ENCODE assay signal across 30 cellular contexts in the genomic region with DNA sequence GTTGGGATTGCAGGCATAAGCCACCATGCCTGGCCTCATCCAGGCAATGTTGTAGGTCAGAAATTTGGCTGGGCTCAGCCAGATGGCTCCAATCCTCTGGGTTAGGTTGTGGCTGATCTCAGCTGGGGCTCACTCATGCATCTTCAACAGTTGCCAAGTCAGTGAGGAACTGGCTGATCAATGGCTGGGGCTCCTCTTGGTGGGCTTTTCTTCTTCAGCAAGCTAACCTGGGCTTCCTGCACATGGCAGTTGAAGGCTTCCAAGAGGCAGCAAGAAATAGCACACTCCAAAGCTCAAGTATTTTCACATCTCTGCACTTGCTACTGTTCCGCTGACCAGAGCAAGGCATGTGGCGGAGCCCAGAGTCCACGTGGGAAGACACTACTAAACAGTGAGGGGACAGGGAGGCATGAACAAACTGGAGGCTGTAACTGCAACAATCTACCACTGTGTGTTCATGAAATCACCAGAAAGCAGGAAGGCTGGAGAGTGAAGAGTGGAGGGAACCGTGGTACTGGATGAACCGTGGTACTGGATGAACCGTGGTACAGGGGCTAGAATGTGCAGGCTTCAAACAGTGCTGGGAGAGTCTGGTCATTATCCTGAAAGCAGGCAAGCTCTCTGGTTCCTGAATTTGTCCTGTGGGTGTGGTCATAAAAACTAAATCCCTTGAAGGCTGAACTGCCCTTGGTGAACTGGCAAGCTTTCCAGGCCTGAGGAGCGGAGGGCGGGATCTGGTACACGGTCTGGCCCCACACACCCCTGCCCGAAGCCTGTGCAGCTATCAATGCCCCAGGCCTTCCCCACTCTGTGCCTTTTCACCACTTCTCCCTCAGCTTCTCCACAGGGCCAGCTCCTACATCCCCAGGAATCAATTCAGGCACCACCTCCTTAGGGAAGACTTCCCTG. TPM values are rescaled to one million over a fixed set of nuclear protein-coding genes. Genes with fewer than 3 reads are reported as not detected.
"Had no signal": no experiment of that assay in that cellular context is flagged by ENCODE, and none has a peak within 500 bp of the region (broad histone marks: within the 10 kb centered on the region; RNA-seq: fewer than 3 reads in every experiment).

No MANE protein-coding gene starts in this region.

- H3K9me3 ChIP-seq: ascending aorta, colonic mucosa, gastroesophageal sphincter, right lobe of liver, uterus had no signal

- FAIRE-seq: keratinocyte had no signal

- H3K4me2 ChIP-seq: hepatocyte had no signal

- H3K4me3 Mint-ChIP-seq: activated B cell treated with CpG ODN at 0.5 μM for 24 hours; activated CD8-positive, alpha-beta T cell treated with anti-CD3 and anti-CD28 coated beads, Interleukin-2, amount 10 ng/mL, durations not matched to agents 7 days and 5 days; activated naive CD4-positive, alpha-beta T cell treated with anti-CD3 and anti-CD28 coated beads, Interleukin-2, amount 10 ng/mL, durations not matched to agents 7 days and 5 days; activated naive CD8-positive, alpha-beta T cell treated with anti-CD3 and anti-CD28 coated beads, Interleukin-2, amount 10 ng/mL, durations not matched to agents 7 days and 5 days; activated T-cell treated with anti-CD3 and anti-CD28 coated beads, Interleukin-2, amount 50 U/mL, for 4 hours; brain; mesothelial cell of epicardium; naive B cell; stimulated activated naive CD8-positive, alpha-beta T cell treated with anti-CD3 and anti-CD28 coated beads, Interleukin-15, Interleukin-2, amounts not matched to agents 100 ng/mL and 50 ng/mL, for 24 hours; T-helper 2 cell treated with Interferon-gamma antibody and Interleukin-4, amounts not matched to agents 5 μg/mL and 100 μg/mL, for 36 hours; type B pancreatic cell had no signal

- H3K4me3 ChIP-seq: ascending aorta, cardiac muscle cell, colonic mucosa, dorsolateral prefrontal cortex, gastroesophageal sphincter, hepatocyte, right lobe of liver, uterus had no signal

- ATAC-seq: activated CD8-positive, alpha-beta T cell treated with anti-CD3 and anti-CD28 coated beads, Interleukin-2, amount 10 ng/mL, durations not matched to agents 7 days and 5 days; activated T-cell treated with anti-CD3 and anti-CD28 coated beads, Interleukin-2, amount 50 U/mL, for 4 hours; gastroesophageal sphincter; left cardiac atrium; left ventricle myocardium superior; right lobe of liver had no signal

- H3K4me1 ChIP-seq: ascending aorta, colonic mucosa, gastroesophageal sphincter, right lobe of liver, uterus had no signal

- H3K79me2 ChIP-seq: hepatocyte had no signal

- H3K27me3 ChIP-seq: ascending aorta, cardiac muscle cell, colonic mucosa, dorsolateral prefrontal cortex, hepatocyte, right lobe of liver, uterus had no signal

- H3K36me3 ChIP-seq: cardiac muscle cell, colonic mucosa, right lobe of liver, uterus had no signal

- H3K4me1 Mint-ChIP-seq: activated B cell treated with CpG ODN at 0.5 μM for 24 hours; activated naive CD4-positive, alpha-beta T cell treated with anti-CD3 and anti-CD28 coated beads, Interleukin-2, amount 10 ng/mL, durations not matched to agents 7 days and 5 days; brain; mesothelial cell of epicardium had no signal

- DNase-seq: activated B cell treated with CpG ODN at 0.5 μM for 24 hours; activated CD8-positive, alpha-beta T cell treated with anti-CD3 and anti-CD28 coated beads, Interleukin-2, amount 10 ng/mL, durations not matched to agents 7 days and 5 days; activated naive CD4-positive, alpha-beta T cell treated with anti-CD3 and anti-CD28 coated beads, Interleukin-2, amount 10 ng/mL, durations not matched to agents 7 days and 5 days; activated naive CD8-positive, alpha-beta T cell treated with anti-CD3 and anti-CD28 coated beads, Interleukin-2, amount 10 ng/mL, durations not matched to agents 7 days and 5 days; activated T-cell treated with anti-CD3 and anti-CD28 coated beads, Interleukin-2, amount 50 U/mL, for 4 hours; cerebellar nuclear complex; colonic mucosa; dorsolateral prefrontal cortex; effector memory CD4-positive, alpha-beta T cell; left cardiac atrium; left ventricle myocardium superior; naive B cell; occipital lobe; stimulated activated CD4-positive, alpha-beta T cell treated with anti-CD3 and anti-CD28 coated beads, Interleukin-12 subunit alpha, Interleukin-12 subunit beta, amount 100 ng/mL, for 4 hours; stimulated activated CD4-positive, alpha-beta T cell treated with anti-CD3 and anti-CD28 coated beads, Interleukin-4, amount 100 ng/mL, for 1 hour; substantia nigra; T-helper 1 cell; uterus had no signal

- H3K36me3 Mint-ChIP-seq: activated naive CD4-positive, alpha-beta T cell treated with anti-CD3 and anti-CD28 coated beads, Interleukin-2, amount 10 ng/mL, durations not matched to agents 7 days and 5 days; activated naive CD8-positive, alpha-beta T cell treated with anti-CD3 and anti-CD28 coated beads, Interleukin-2, amount 10 ng/mL, durations not matched to agents 7 days and 5 days; mesothelial cell of epicardium; naive B cell had no signal

- H3K27ac Mint-ChIP-seq: activated B cell treated with CpG ODN at 0.5 μM for 24 hours; activated CD8-positive, alpha-beta T cell treated with anti-CD3 and anti-CD28 coated beads, Interleukin-2, amount 10 ng/mL, durations not matched to agents 7 days and 5 days; activated naive CD4-positive, alpha-beta T cell treated with anti-CD3 and anti-CD28 coated beads, Interleukin-2, amount 10 ng/mL, durations not matched to agents 7 days and 5 days; activated naive CD8-positive, alpha-beta T cell treated with anti-CD3 and anti-CD28 coated beads, Interleukin-2, amount 10 ng/mL, durations not matched to agents 7 days and 5 days; brain; mesothelial cell of epicardium; progenitor cell of endocrine pancreas; stimulated activated naive CD8-positive, alpha-beta T cell treated with anti-CD3 and anti-CD28 coated beads, Interleukin-15, Interleukin-2, amounts not matched to agents 100 ng/mL and 50 ng/mL, for 24 hours; T-helper 2 cell treated with Interferon-gamma antibody and Interleukin-4, amounts not matched to agents 5 μg/mL and 100 μg/mL, for 36 hours; type B pancreatic cell had no signal

- H3K9me3 Mint-ChIP-seq: activated B cell treated with CpG ODN at 0.5 μM for 24 hours; activated naive CD4-positive, alpha-beta T cell treated with anti-CD3 and anti-CD28 coated beads, Interleukin-2, amount 10 ng/mL, durations not matched to agents 7 days and 5 days; activated naive CD8-positive, alpha-beta T cell treated with anti-CD3 and anti-CD28 coated beads, Interleukin-2, amount 10 ng/mL, durations not matched to agents 7 days and 5 days; activated T-cell treated with anti-CD3 and anti-CD28 coated beads, Interleukin-2, amount 50 U/mL, for 4 hours; mesothelial cell of epicardium; stimulated activated naive CD8-positive, alpha-beta T cell treated with anti-CD3 and anti-CD28 coated beads, Interleukin-15, Interleukin-2, amounts not matched to agents 100 ng/mL and 50 ng/mL, for 24 hours; T-helper 2 cell treated with Interferon-gamma antibody and Interleukin-4, amounts not matched to agents 5 μg/mL and 100 μg/mL, for 36 hours; type B pancreatic cell had no signal

- H2AFZ ChIP-seq: hepatocyte had no signal

- H3K27ac ChIP-seq: ascending aorta, cardiac muscle cell, colonic mucosa, dorsolateral prefrontal cortex, gastroesophageal sphincter, hepatocyte, right lobe of liver, uterus had no signal

RNA-seq across cellular contexts. Expression of gene CHST1, which starts 20.2 kb away (rescaled TPM):
- total RNA-seq: activated B cell treated with CpG ODN at 0.5 μM for 24 hours; activated CD8-positive, alpha-beta T cell treated with anti-CD3 and anti-CD28 coated beads, Interleukin-2, amount 10 ng/mL, durations not matched to agents 7 days and 5 days; activated naive CD8-positive, alpha-beta T cell treated with anti-CD3 and anti-CD28 coated beads, Interleukin-2, amount 10 ng/mL, durations not matched to agents 7 days and 5 days had no signal
- polyA plus RNA-seq: keratinocyte had no signal
